15 cellular contexts compared by ENCODE assay signal in the genomic region with DNA sequence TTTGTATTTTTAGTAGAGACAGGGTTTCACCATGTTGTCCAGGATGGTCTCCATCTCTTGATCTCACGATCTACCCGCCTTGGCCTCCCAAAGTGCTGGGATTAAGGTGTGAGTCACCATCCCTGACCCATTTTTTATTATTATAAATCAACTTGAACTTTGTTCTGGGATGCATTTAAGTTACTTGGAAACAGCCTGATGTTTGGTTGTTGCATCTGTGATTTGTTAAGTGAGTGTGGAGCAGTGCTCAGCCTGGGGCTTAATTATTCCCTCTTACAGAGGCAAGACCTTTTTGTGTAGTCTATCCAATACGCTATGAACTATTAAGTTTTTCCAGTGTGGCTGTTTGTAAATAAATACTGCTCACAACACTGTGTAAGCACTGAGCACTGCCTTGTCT. TPM values are rescaled to one million over a fixed set of nuclear protein-coding genes. Genes with fewer than 3 reads are reported as not detected.
DNase-seq lines count a peak whose midpoint lies in the region; ATAC-seq and TF ChIP-seq lines count a peak whose summit lies in the region.
"Had no signal": no experiment of that assay in that cellular context is flagged by ENCODE, and none has a peak within 500 bp of the region (broad histone marks: within the 10 kb centered on the region; RNA-seq: fewer than 3 reads in every experiment).

No MANE protein-coding gene starts in this region.

- H2AK5ac ChIP-seq in IMR-90 (ENCODE audit: low read depth, low read length): no peak overlapping the region

- no peak overlapping the region for H3K4ac ChIP-seq in IMR-90 (ENCODE audit: low read depth, low read length)

- H4K5ac ChIP-seq in IMR-90 (ENCODE audit: low read depth, low read length): no peak overlapping the region

- H4K20me1 ChIP-seq in IMR-90 (ENCODE audit: insufficient read depth, low read length): no peaks in the 10 kb centered on the region

- no peak overlapping the region for H2BK20ac ChIP-seq in IMR-90 (ENCODE audit: low read depth, low read length)

- H2BK15ac ChIP-seq in IMR-90 (ENCODE audit: low read depth, low read length): no peak overlapping the region

- H3K9me3 ChIP-seq in IMR-90 (ENCODE audit: control insufficient read depth, insufficient read depth, low read length): no peaks in the 10 kb centered on the region
- H3K9me3 ChIP-seq: Caco-2 had no signal

- H3K4me3 ChIP-seq in IMR-90 (ENCODE audit: insufficient read depth, low read depth, low read length): no peak overlapping the region

- POLR2A ChIA-PET in IMR-90 (lab: Charles Lee; ENCODE audit: unreplicated experiment): no interaction called here

- H2AFZ ChIP-seq in IMR-90 (replicated peaks; ENCODE audit: low read length, poor library complexity): no peak overlapping the region

- no peak overlapping the region for H2BK120ac ChIP-seq in IMR-90 (ENCODE audit: low read depth, low read length)

- no peak overlapping the region for H2BK5ac ChIP-seq in IMR-90 (ENCODE audit: low read depth, low read length, poor library complexity, severe bottlenecking)

- H3K79me1 ChIP-seq in IMR-90 (ENCODE audit: low read depth in 1 of 2, low read length in 2 of 2): peaks cover 18 to 38% of the 10 kb centered on the region in 2 experiments

- no peak overlapping the region for H3K23ac ChIP-seq in IMR-90 (ENCODE audit: low read depth, low read length)

- dilution Hi-C loops in IMR-90 (cut with HindIII; ENCODE audit: low sequenced_read_pairs, unreplicated experiment): no loop called here

- no peak overlapping the region for H3K14ac ChIP-seq in IMR-90 (replicated peaks; ENCODE audit: low read depth, low read length)

- no peak overlapping the region for H3K4me2 ChIP-seq in IMR-90 (ENCODE audit: low read depth, low read length)

- no peaks in the 10 kb centered on the region for H3K27me3 ChIP-seq in IMR-90 (ENCODE audit: control insufficient read depth, insufficient read depth, low read length)

- no peak for TF ChIP-seq CTCF in IMR-90 (conservative IDR thresholded peaks at IDR 0.05; ENCODE audit: low read depth, low read length)

- H3K36me3 ChIP-seq in IMR-90 (ENCODE audit: control insufficient read depth, insufficient read depth, low read length): peaks cover 4% of the 10 kb centered on the region; the same call in 1 of the 2 replicates

- no peak overlapping the region for H3K56ac ChIP-seq in IMR-90 (ENCODE audit: extremely low read depth, insufficient read depth, low read length)

- intact Hi-C loops in IMR-90 (cut with micrococcal nuclease): no loop called here

- H4K91ac ChIP-seq in IMR-90 (ENCODE audit: insufficient read depth, low read depth, low read length): no peak overlapping the region

- H3K4me1 Mint-ChIP-seq in stimulated activated effector memory CD8-positive, alpha-beta T cell treated with anti-CD3 and anti-CD28 coated beads, Interleukin-12 subunit alpha, Interleukin-12 subunit beta, amount 100 ng/mL, for 72 hours: no peaks in the 10 kb centered on the region

- H2AK9ac ChIP-seq in IMR-90 (replicated peaks; ENCODE audit: low read depth, low read length, poor library complexity): no peak overlapping the region

- no peaks in the 10 kb centered on the region for H3K4me1 ChIP-seq in IMR-90 (ENCODE audit: control insufficient read depth, insufficient read depth, low read length)

- DNase-seq in IMR-90: peak; percentile 3
- peak; percentile 74 for DNase-seq in amniotic epithelial cell (ENCODE audit: low read depth)
- peak; percentile 47 for DNase-seq in iris pigment epithelial cell (ENCODE audit: low read depth)
- peak; percentile 6 for DNase-seq in stromal cell of bone marrow (ENCODE audit: low read depth)
- DNase-seq in stimulated activated effector memory CD8-positive, alpha-beta T cell treated with anti-CD3 and anti-CD28 coated beads, Interleukin-12 subunit alpha, Interleukin-12 subunit beta, amount 100 ng/mL, for 72 hours (ENCODE audit: low spot score in 2 of 2): no peak
- DNase-seq in NOMO-1 treated with DMSO at 0.1 percent for 48 hours (lab: John Stamatoyannopoulos, UW; ENCODE audit: unreplicated experiment): no peak
- DNase-seq: ACHN; Caco-2; CD4-positive, CD25-positive, alpha-beta regulatory T cell; Karpas-422; NCI-H187; NCI-H345; NCI-H526 treated with DMSO at 0.1 percent for 48 hours; SIG-M5 had no signal

- H3K4me3 Mint-ChIP-seq in stimulated activated effector memory CD8-positive, alpha-beta T cell treated with anti-CD3 and anti-CD28 coated beads, Interleukin-12 subunit alpha, Interleukin-12 subunit beta, amount 100 ng/mL, for 72 hours: no peak overlapping the region
- H3K4me3 Mint-ChIP-seq: CD4-positive, CD25-positive, alpha-beta regulatory T cell had no signal

- no TSS peak for BruUV-seq in IMR-90 (replicated peaks; lab: Mats Ljungman, UMichigan)

- H3K27ac Mint-ChIP-seq in stimulated activated effector memory CD8-positive, alpha-beta T cell treated with anti-CD3 and anti-CD28 coated beads, Interleukin-12 subunit alpha, Interleukin-12 subunit beta, amount 100 ng/mL, for 72 hours: no peak overlapping the region
- H3K27ac Mint-ChIP-seq: CD4-positive, CD25-positive, alpha-beta regulatory T cell had no signal

- in situ Hi-C loops in IMR-90 (cut with MboI; ENCODE audit: low sequenced_read_pairs): no loop called here

- no CpG with 5 or more reads among the region's 3 CpGs for WGBS in IMR-90 (ENCODE audit: extremely low coverage in 2 of 2, insufficient read length in 1 of 2), 2 experiments

- no peaks in the 10 kb centered on the region for H3K36me3 Mint-ChIP-seq in stimulated activated effector memory CD8-positive, alpha-beta T cell treated with anti-CD3 and anti-CD28 coated beads, Interleukin-12 subunit alpha, Interleukin-12 subunit beta, amount 100 ng/mL, for 72 hours
- H3K36me3 Mint-ChIP-seq: CD4-positive, CD25-positive, alpha-beta regulatory T cell had no signal

- no peak for TF ChIP-seq POLR2A in IMR-90 (IDR thresholded peaks at IDR 0.05; ENCODE audit: low read depth, low read length)

- H3K18ac ChIP-seq in IMR-90 (ENCODE audit: low read depth, low read length): no peak overlapping the region

- no peak for TF ChIP-seq RAD21 in IMR-90 (IDR thresholded peaks at IDR 0.05; ENCODE audit: low read length)

- H3K9ac ChIP-seq in IMR-90 (ENCODE audit: low read depth, low read length): no peak overlapping the region

- no peak for ATAC-seq in IMR-90 (ENCODE audit: low read depth)
- ATAC-seq in GM21786 (IDR thresholded peaks at IDR 0.05; ENCODE audit: unreplicated experiment): no peak
- ATAC-seq in stimulated activated effector memory CD8-positive, alpha-beta T cell treated with anti-CD3 and anti-CD28 coated beads, Interleukin-12 subunit alpha, Interleukin-12 subunit beta, amount 100 ng/mL, for 72 hours: no peak

- CTCF ChIA-PET in IMR-90 (lab: Yijun Ruan, JAX): interaction anchor here (0.7 to 1.4 kb wide), 2 partner anchors 9 to 146 kb away, joined by 3 read pairs; no protein-coding TSS in a partner anchor

- no peak overlapping the region for H3K27ac ChIP-seq in IMR-90 (ENCODE audit: insufficient read depth, low read length)

- 0 out of 2 replicates have a peak, but pooled peaks cover 3% of the 10 kb centered on the region for H3K9me1 ChIP-seq in IMR-90 (ENCODE audit: insufficient read depth, low read length)

- no peaks in the 10 kb centered on the region for H3K9me3 Mint-ChIP-seq in stimulated activated effector memory CD8-positive, alpha-beta T cell treated with anti-CD3 and anti-CD28 coated beads, Interleukin-12 subunit alpha, Interleukin-12 subunit beta, amount 100 ng/mL, for 72 hours
- H3K9me3 Mint-ChIP-seq: CD4-positive, CD25-positive, alpha-beta regulatory T cell had no signal

- H4K8ac ChIP-seq in IMR-90 (ENCODE audit: low read depth in 2 of 2, low read length in 2 of 2): no peak overlapping the region

TF ChIP-seq in IMR-90, 13 proteins besides CTCF, POLR2A, EP300 and RAD21:
- TF ChIP-seq MAFK (IDR thresholded peaks at IDR 0.05; ENCODE audit: low read depth, low read length) (no peak), SMC3 (IDR thresholded peaks at IDR 0.05; ENCODE audit: low read depth, low read length) (no peak), NFE2L2 (IDR thresholded peaks at IDR 0.05; ENCODE audit: low read depth, low read length) (no peak), BHLHE40 (IDR thresholded peaks at IDR 0.05; ENCODE audit: low read depth, low read length) (no peak), FOS (IDR thresholded peaks at IDR 0.05; ENCODE audit: low read depth, low read length) (no peak), USF2 (IDR thresholded peaks at IDR 0.05; ENCODE audit: low read depth, low read length) (no peak), CHD1 (IDR thresholded peaks at IDR 0.05; ENCODE audit: low read depth, low read length) (no peak), RFX5 (IDR thresholded peaks at IDR 0.05; ENCODE audit: low read depth, low read length) (no peak), RCOR1 (IDR thresholded peaks at IDR 0.05; ENCODE audit: insufficient replicate concordance, low read length) (no peak), MAZ (IDR thresholded peaks at IDR 0.05; ENCODE audit: borderline replicate concordance, low read depth, low read length) (no peak), MXI1 (IDR thresholded peaks at IDR 0.05; ENCODE audit: borderline replicate concordance, low read depth, low read length) (no peak), CEBPB (IDR thresholded peaks at IDR 0.05; ENCODE audit: low read depth, low read length) (no peak)
- TF ChIP-seq, protein P1, sequence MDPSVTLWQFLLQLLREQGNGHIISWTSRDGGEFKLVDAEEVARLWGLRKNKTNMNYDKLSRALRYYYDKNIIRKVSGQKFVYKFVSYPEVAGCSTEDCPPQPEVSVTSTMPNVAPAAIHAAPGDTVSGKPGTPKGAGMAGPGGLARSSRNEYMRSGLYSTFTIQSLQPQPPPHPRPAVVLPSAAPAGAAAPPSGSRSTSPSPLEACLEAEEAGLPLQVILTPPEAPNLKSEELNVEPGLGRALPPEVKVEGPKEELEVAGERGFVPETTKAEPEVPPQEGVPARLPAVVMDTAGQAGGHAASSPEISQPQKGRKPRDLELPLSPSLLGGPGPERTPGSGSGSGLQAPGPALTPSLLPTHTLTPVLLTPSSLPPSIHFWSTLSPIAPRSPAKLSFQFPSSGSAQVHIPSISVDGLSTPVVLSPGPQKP (IDR thresholded peaks at IDR 0.05; ENCODE audit: borderline replicate concordance, low read depth, low read length): no peak

RNA-seq across cellular contexts. Expression of gene MTA3, which starts 32.6 kb away (rescaled TPM):
- total RNA-seq in IMR-90 (2012; rRNA removed): 31.9 and 39.7 TPM in 2 replicates
- polyA plus RNA-seq in IMR-90 (2012; rRNA removed): 25.9 and 34.3 TPM in 2 replicates
- 9.8 and 67.9 TPM in 2 replicates for polyA plus RNA-seq in IMR-90 (2012; cell fraction: cytosol; rRNA removed)
- 11.9 and 49.3 TPM in 2 replicates for polyA plus RNA-seq in IMR-90 (2012; cell fraction: nucleus; rRNA removed; ENCODE audit: low replicate concordance)

Comparison
In these comparisons a context has a peak if more than half of its experiments do, and no peak if none do; other contexts are left out.
1. DNase-seq: peak in IMR-90 (single experiment), amniotic epithelial cell (single experiment), iris pigment epithelial cell (single experiment) and stromal cell of bone marrow (single experiment); none in stimulated activated effector memory CD8-positive, alpha-beta T cell treated with anti-CD3 and anti-CD28 coated beads, Interleukin-12 subunit alpha, Interleukin-12 subunit beta, amount 100 ng/mL, for 72 hours (0 of 2) and NOMO-1 treated with DMSO at 0.1 percent for 48 hours (single experiment).